In genomic region chr12:288687-289086, GRCh38 we compare ENCODE assay signal across 2 cellular contexts.
TF ChIP-seq lines count a peak whose summit lies in the region.

No MANE protein-coding gene starts in this region.

TF ChIP-seq in liver, 16 proteins besides CTCF, POLR2A, EP300 and RAD21:
- TF ChIP-seq FOXA2 (IDR thresholded peaks at IDR 0.05) (no peak), RXRA (IDR thresholded peaks at IDR 0.05) (peak in 1 of 2 donors; percentile 4), ATF3 (IDR thresholded peaks at IDR 0.05) (no peak), NR2F2 (IDR thresholded peaks at IDR 0.05) (no peak), HNF4A (conservative IDR thresholded peaks at IDR 0.05) (peak; percentile 5 to 19), TAF1 (conservative IDR thresholded peaks at IDR 0.05) (no peak), SP1 (IDR thresholded peaks at IDR 0.05) (peak; percentile 13), FOXA1 (IDR thresholded peaks at IDR 0.05) (no peak), JUND (IDR thresholded peaks at IDR 0.05) (no peak)

TF ChIP-seq in HepG2, 621 proteins besides CTCF, POLR2A, EP300 and RAD21:
- TF ChIP-seq ZNF512 (CRISPR knock-in tag; IDR thresholded peaks at IDR 0.05) (no peak), NONO (IDR thresholded peaks at IDR 0.05) (no peak), NONO (CRISPR knock-in tag; conservative IDR thresholded peaks at IDR 0.05) (no peak), BORCS8-MEF2B (CRISPR knock-in tag; IDR thresholded peaks at IDR 0.05) (no peak), ZNF781 (CRISPR knock-in tag; IDR thresholded peaks at IDR 0.05; ENCODE audit: borderline replicate concordance, not compliant biosample characterization) (no peak), TRIM24 (CRISPR knock-in tag; IDR thresholded peaks at IDR 0.05) (no peak), ZNF382 (CRISPR knock-in tag; IDR thresholded peaks at IDR 0.05; ENCODE audit: borderline replicate concordance) (no peak), TFDP1 (CRISPR knock-in tag; IDR thresholded peaks at IDR 0.05; ENCODE audit: borderline replicate concordance) (no peak), PRMT3 (CRISPR knock-in tag; IDR thresholded peaks at IDR 0.05; ENCODE audit: borderline replicate concordance, low read depth) (no peak), ZNF136 (CRISPR knock-in tag; IDR thresholded peaks at IDR 0.05; ENCODE audit: low read depth) (no peak)
